2 cellular contexts compared by ENCODE assay signal in the genomic region with DNA sequence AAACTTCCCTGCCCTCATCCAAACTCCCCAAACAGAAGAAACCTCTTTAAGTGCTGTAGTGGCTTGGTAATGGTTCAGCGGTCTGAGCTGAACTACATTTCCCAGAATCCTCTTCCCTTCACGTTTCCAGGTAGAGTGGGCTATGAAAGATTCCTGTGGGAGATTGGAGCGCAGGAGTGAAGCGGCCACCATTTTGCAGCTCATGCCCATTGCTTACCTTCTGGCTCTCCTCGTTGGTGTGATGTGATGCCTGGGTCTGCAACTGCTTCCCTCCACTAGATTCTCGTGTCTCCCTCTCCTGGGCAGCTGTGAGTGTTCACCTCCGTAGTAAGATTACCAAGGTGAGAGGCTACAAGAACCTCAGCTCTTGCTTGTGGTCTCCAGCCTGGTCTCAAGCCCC.
TF ChIP-seq lines count a peak whose summit lies in the region.

No MANE protein-coding gene starts in this region.

TF ChIP-seq in HepG2, 621 proteins besides CTCF, POLR2A, EP300 and RAD21 (continues in another document):
- TF ChIP-seq SETDB1 (CRISPR knock-in tag; IDR thresholded peaks at IDR 0.05; ENCODE audit: borderline replicate concordance) (no peak), AHDC1 (CRISPR knock-in tag; IDR thresholded peaks at IDR 0.05; ENCODE audit: borderline replicate concordance) (no peak), ZNF574 (CRISPR knock-in tag; IDR thresholded peaks at IDR 0.05) (0 out of 2 replicates have a peak, but pooled peaks have one; percentile 15), THAP11 (CRISPR knock-in tag; IDR thresholded peaks at IDR 0.05) (peak; percentile 93), STAG1 (CRISPR knock-in tag; IDR thresholded peaks at IDR 0.05) (peak; percentile 28; the same call in 1 of the 2 replicates), GABPB1 (CRISPR knock-in tag; IDR thresholded peaks at IDR 0.05) (peak; percentile 36), SMC3 (IDR thresholded peaks at IDR 0.05; ENCODE audit: low read length) (peak; percentile 40; the same call in 1 of the 2 replicates), GFI1 (CRISPR knock-in tag; IDR thresholded peaks at IDR 0.05; ENCODE audit: borderline replicate concordance) (no peak), NR3C1 (CRISPR knock-in tag; IDR thresholded peaks at IDR 0.05) (no peak), MYC (CRISPR knock-in tag; IDR thresholded peaks at IDR 0.05; ENCODE audit: borderline replicate concordance) (no peak), ZNF180 (CRISPR knock-in tag; IDR thresholded peaks at IDR 0.05; ENCODE audit: borderline replicate concordance, low read depth) (no peak), ZNF572 (CRISPR knock-in tag; IDR thresholded peaks at IDR 0.05) (no peak), ZNF773 (CRISPR knock-in tag; IDR thresholded peaks at IDR 0.05; ENCODE audit: borderline replicate concordance) (no peak)
- TF ChIP-seq, protein P1, sequence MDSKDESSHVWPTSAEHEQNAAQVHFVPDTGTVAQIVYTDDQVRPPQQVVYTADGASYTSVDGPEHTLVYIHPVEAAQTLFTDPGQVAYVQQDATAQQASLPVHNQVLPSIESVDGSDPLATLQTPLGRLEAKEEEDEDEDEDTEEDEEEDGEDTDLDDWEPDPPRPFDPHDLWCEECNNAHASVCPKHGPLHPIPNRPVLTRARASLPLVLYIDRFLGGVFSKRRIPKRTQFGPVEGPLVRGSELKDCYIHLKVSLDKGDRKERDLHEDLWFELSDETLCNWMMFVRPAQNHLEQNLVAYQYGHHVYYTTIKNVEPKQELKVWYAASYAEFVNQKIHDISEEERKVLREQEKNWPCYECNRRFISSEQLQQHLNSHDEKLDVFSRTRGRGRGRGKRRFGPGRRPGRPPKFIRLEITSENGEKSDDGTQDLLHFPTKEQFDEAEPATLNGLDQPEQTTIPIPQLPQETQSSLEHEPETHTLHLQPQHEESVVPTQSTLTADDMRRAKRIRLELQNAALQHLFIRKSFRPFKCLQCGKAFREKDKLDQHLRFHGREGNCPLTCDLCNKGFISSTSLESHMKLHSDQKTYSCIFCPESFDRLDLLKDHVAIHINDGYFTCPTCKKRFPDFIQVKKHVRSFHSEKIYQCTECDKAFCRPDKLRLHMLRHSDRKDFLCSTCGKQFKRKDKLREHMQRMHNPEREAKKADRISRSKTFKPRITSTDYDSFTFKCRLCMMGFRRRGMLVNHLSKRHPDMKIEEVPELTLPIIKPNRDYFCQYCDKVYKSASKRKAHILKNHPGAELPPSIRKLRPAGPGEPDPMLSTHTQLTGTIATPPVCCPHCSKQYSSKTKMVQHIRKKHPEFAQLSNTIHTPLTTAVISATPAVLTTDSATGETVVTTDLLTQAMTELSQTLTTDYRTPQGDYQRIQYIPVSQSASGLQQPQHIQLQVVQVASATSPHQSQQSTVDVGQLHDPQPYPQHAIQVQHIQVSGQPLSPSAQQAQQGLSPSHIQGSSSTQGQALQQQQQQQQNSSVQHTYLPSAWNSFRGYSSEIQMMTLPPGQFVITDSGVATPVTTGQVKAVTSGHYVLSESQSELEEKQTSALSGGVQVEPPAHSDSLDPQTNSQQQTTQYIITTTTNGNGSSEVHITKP (CRISPR knock-in tag; IDR thresholded peaks at IDR 0.05; ENCODE audit: low read depth), result no peak

TF ChIP-seq in H1, 55 proteins besides CTCF, POLR2A, EP300 and RAD21:
- TF ChIP-seq NANOG (IDR thresholded peaks at IDR 0.05; ENCODE audit: insufficient read depth, low read depth, low read length, poor library complexity, severe bottlenecking) (no peak), ASH2L (IDR thresholded peaks at IDR 0.05; ENCODE audit: low read length) (no peak), SP1 (IDR thresholded peaks at IDR 0.05; ENCODE audit: low read depth, low read length) (no peak), E2F6 (IDR thresholded peaks at IDR 0.05) (peak; percentile 60; the same call in 1 of the 2 replicates), MAX (IDR thresholded peaks at IDR 0.05) (peak; percentile 36; the same call in 1 of the 2 replicates), YY1 (IDR thresholded peaks at IDR 0.05; ENCODE audit: low read depth, low read length) (peak; percentile 85), RFX5 (IDR thresholded peaks at IDR 0.05; ENCODE audit: borderline replicate concordance, low read depth, low read length) (no peak), SIX5 (IDR thresholded peaks at IDR 0.05; ENCODE audit: low read depth, low read length) (peak; percentile 50), BACH1 (IDR thresholded peaks at IDR 0.05; ENCODE audit: low read length) (no peak)
